8 cellular contexts compared by ENCODE assay signal in genomic region chr6:34055223-34055933, GRCh38.
DNase-seq lines count a peak whose midpoint lies in the region; ATAC-seq and TF ChIP-seq lines count a peak whose summit lies in the region.

No MANE protein-coding gene starts in this region.

- H3K9me3 Mint-ChIP-seq in naive thymus-derived CD8-positive, alpha-beta T cell = no peaks in the 10 kb centered on the region
- H3K9me3 Mint-ChIP-seq in stimulated activated memory B cell treated with anti-CD40 and anti-IgM and Interleukin-4, amounts not matched to agents 10 μg/mL and 1 μg/mL and 100 μg/mL, for 72 hours = no peaks in the 10 kb centered on the region

- no peak overlapping the region for H3K4me3 Mint-ChIP-seq in naive thymus-derived CD8-positive, alpha-beta T cell
- H3K4me3 Mint-ChIP-seq in stimulated activated memory B cell treated with anti-CD40 and anti-IgM and Interleukin-4, amounts not matched to agents 10 μg/mL and 1 μg/mL and 100 μg/mL, for 72 hours = no peak overlapping the region

- H3K4me3 ChIP-seq in epithelial cell of esophagus (ENCODE audit: low read length) = no peak overlapping the region

- H3K36me3 Mint-ChIP-seq in naive thymus-derived CD8-positive, alpha-beta T cell = no peaks in the 10 kb centered on the region
- H3K36me3 Mint-ChIP-seq in stimulated activated memory B cell treated with anti-CD40 and anti-IgM and Interleukin-4, amounts not matched to agents 10 μg/mL and 1 μg/mL and 100 μg/mL, for 72 hours = no peaks in the 10 kb centered on the region

- H3K27me3 Mint-ChIP-seq in naive thymus-derived CD8-positive, alpha-beta T cell = peaks cover 0 to 20% (median 5%) of the 10 kb centered on the region in 5 donors
- peaks cover 79% of the 10 kb centered on the region for H3K27me3 Mint-ChIP-seq in stimulated activated memory B cell treated with anti-CD40 and anti-IgM and Interleukin-4, amounts not matched to agents 10 μg/mL and 1 μg/mL and 100 μg/mL, for 72 hours

- peak; percentile 87 to 97 for ATAC-seq in naive thymus-derived CD8-positive, alpha-beta T cell
- ATAC-seq in stimulated activated memory B cell treated with anti-CD40 and anti-IgM and Interleukin-4, amounts not matched to agents 10 μg/mL and 1 μg/mL and 100 μg/mL, for 72 hours = peak; percentile 65
- ATAC-seq in GM21737 (IDR thresholded peaks at IDR 0.05; ENCODE audit: unreplicated experiment) = no peak

- CTCF ChIA-PET in HEK293T (lab: Yijun Ruan, JAX) = interaction anchor here (0.5 to 1.9 kb wide), 22 partner anchors 9 to 1804 kb away, joined by 3 to 31 read pairs (median 3); partner anchors contain the start of gene UQCC2

- peak; percentile 68 for TF ChIP-seq CTCF in epithelial cell of esophagus (IDR thresholded peaks at IDR 0.05; ENCODE audit: insufficient read depth, low read depth, low read length, missing control alignments)

- peak; percentile 70 for DNase-seq in CD1c-positive myeloid dendritic cell (ENCODE audit: extremely low spot score)
- DNase-seq in HEK293T (ENCODE audit: extremely low spot score) = peak; percentile 85
- DNase-seq in NOMO-1 treated with DMSO at 0.1 percent for 48 hours (lab: John Stamatoyannopoulos, UW; ENCODE audit: unreplicated experiment) = peak; percentile 40
- peak; percentile 16 to 47 (median 33) for DNase-seq in activated CD8-positive, alpha-beta memory T cell treated with anti-CD3 and anti-CD28 coated beads for 48 hours (ENCODE audit: low read depth in 2 of 3, low spot score in 2 of 3)
- peak; percentile 68 for DNase-seq in epithelial cell of esophagus (ENCODE audit: low read depth)
- DNase-seq in naive thymus-derived CD8-positive, alpha-beta T cell = peak; percentile 32 to 79 (median 55)

- POLR2A ChIA-PET in HEK293T (lab: Yijun Ruan, JAX) = interaction anchor here (0.8 kb wide), 1 partner anchor 9 kb away, joined by 3 read pairs; no protein-coding TSS in a partner anchor
- POLR2A ChIA-PET in naive thymus-derived CD8-positive, alpha-beta T cell (lab: Charles Lee) = interaction anchor here (0.5 to 0.6 kb wide), 2 partner anchors 118 to 326 kb away, joined by 3 to 4 read pairs; no protein-coding TSS in a partner anchor

- peak overlapping the region in 1 of 10 donors; percentile 64 for H3K27ac Mint-ChIP-seq in naive thymus-derived CD8-positive, alpha-beta T cell
- no peak overlapping the region for H3K27ac Mint-ChIP-seq in stimulated activated memory B cell treated with anti-CD40 and anti-IgM and Interleukin-4, amounts not matched to agents 10 μg/mL and 1 μg/mL and 100 μg/mL, for 72 hours

- H3K4me1 Mint-ChIP-seq in naive thymus-derived CD8-positive, alpha-beta T cell = peaks cover 0 to 6% (median 5%) of the 10 kb centered on the region in 4 donors
- peaks cover 13% of the 10 kb centered on the region for H3K4me1 Mint-ChIP-seq in stimulated activated memory B cell treated with anti-CD40 and anti-IgM and Interleukin-4, amounts not matched to agents 10 μg/mL and 1 μg/mL and 100 μg/mL, for 72 hours

TF ChIP-seq in HEK293T, 16 proteins besides CTCF, POLR2A, EP300 and RAD21:
- no peak for TF ChIP-seq FOXA1 (IDR thresholded peaks at IDR 0.05)
- no peak for TF ChIP-seq ARNT (IDR thresholded peaks at IDR 0.05)
- TF ChIP-seq HDGF (IDR thresholded peaks at IDR 0.05; ENCODE audit: borderline replicate concordance) = no peak
- TF ChIP-seq SUZ12 (IDR thresholded peaks at IDR 0.05) = no peak
- TF ChIP-seq FOXM1 (IDR thresholded peaks at IDR 0.05; ENCODE audit: borderline replicate concordance) = no peak
- no peak for TF ChIP-seq LEF1 (IDR thresholded peaks at IDR 0.05; ENCODE audit: borderline replicate concordance)
- TF ChIP-seq PKNOX1 (IDR thresholded peaks at IDR 0.05) = no peak
- TF ChIP-seq FOXK2 (IDR thresholded peaks at IDR 0.05) = no peak
- TF ChIP-seq CTBP1 (IDR thresholded peaks at IDR 0.05; ENCODE audit: borderline replicate concordance) = no peak

Comparison
In these comparisons a context has a peak if more than half of its experiments do, and no peak if none do; other contexts are left out.
1. DNase-seq: peak in every context shown above with its lines; median percentile 85 in HEK293T; 70 in CD1c-positive myeloid dendritic cell; 68 in epithelial cell of esophagus; 55 in naive thymus-derived CD8-positive, alpha-beta T cell; 40 in NOMO-1 treated with DMSO at 0.1 percent for 48 hours; 33 in activated CD8-positive, alpha-beta memory T cell treated with anti-CD3 and anti-CD28 coated beads for 48 hours.